8 cellular contexts compared by ENCODE assay signal in the genomic region with DNA sequence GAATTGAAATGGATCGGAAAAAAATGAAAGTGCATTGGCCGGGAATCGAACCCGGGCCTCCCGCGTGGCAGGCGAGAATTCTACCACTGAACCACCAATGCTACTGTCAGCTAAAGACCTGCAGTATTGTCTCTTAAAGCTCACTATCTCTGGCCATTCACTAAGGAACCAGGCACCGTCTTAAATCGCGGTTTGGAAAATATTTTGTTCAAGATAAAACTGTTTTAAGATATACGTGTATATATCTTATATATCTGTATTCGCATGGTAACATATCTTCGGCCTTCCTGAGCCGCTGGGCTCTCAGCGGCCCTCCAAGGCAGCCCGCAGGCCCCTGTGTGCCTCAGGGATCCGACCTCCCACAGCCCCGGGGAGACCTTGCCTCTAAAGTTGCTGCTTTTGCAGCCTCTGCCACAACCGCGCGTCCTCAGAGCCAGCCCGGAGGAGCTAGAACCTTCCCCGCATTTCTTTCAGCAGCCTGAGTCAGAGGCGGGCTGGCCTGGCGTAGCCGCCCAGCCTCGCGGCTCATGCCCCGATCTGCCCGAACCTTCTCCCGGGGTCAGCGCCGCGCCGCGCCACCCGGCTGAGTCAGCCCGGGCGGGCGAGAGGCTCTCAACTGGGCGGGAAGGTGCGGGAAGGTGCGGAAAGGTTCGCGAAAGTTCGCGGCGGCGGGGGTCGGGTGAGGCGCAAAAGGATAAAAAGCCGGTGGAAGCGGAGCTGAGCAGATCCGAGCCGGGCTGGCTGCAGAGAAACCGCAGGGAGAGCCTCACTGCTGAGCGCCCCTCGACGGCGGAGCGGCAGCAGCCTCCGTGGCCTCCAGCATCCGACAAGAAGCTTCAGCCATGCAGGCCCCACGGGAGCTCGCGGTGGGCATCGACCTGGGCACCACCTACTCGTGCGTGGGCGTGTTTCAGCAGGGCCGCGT. TPM values are rescaled to one million over a fixed set of nuclear protein-coding genes. Genes with fewer than 3 reads are reported as not detected.
A peak's percentile ranks its signal among the peaks of the same experiment; 100 is the strongest.
DNase-seq lines count a peak whose midpoint lies in the region; ATAC-seq, FAIRE-seq and TF ChIP-seq lines count a peak whose summit lies in the region.
"Not testable (repeated sequence)": the region's sequence is repeated elsewhere in the genome, so short reads cannot be mapped to it uniquely, and the experiment has no call there.

A gene (plus strand): TSS at position 724 of the 925 bp plus-strand sequence. CDS start 119 bp downstream, at position 843.

- peak; percentile 17 for DNase-seq in NCI-H345 treated with DMSO at 0.1 percent for 48 hours (lab: John Stamatoyannopoulos, UW; ENCODE audit: unreplicated experiment)
- peak; percentile 81 for DNase-seq in bronchial epithelial cell (ENCODE audit: low read depth)
- DNase-seq in gastrocnemius medialis, result peak in 1 of 2 donors; percentile 24

- H3K4me3 ChIP-seq in bronchial epithelial cell (ENCODE audit: low read depth, low read length) (peak within 1 kb of the TSS; percentile 45), iPS-18c (ENCODE audit: insufficient read depth, low read depth, low read length) (peak within 1 kb of the TSS; percentile 73), gastrocnemius medialis (peak within 1 kb of the TSS; percentile 64 to 84 (median 75))

- not testable (repeated sequence) for H3K9me3 ChIP-seq in iPS-18c (ENCODE audit: control insufficient read depth, insufficient read depth, low read length); gastrocnemius medialis

- H3K27ac ChIP-seq in 22Rv1 (peak within 1 kb of the TSS; percentile 56), gastrocnemius medialis (peak within 1 kb of the TSS; percentile 46 to 70 (median 58))

- H3K27me3 ChIP-seq in bronchial epithelial cell (ENCODE audit: control insufficient read depth, insufficient read depth, low read length); gastrocnemius medialis: not testable (repeated sequence)

- intact Hi-C loops in gastrocnemius medialis (cut with DNase I; ENCODE audit: low total_unique reads), result not testable (repeated sequence)

- not testable (repeated sequence) for FAIRE-seq in bronchial epithelial cell (lab: Jason Lieb, UNC)

- TF ChIP-seq POLR2A in gastrocnemius medialis (IDR thresholded peaks at IDR 0.05), result not testable (repeated sequence)

- TF ChIP-seq CTCF in 22Rv1 (IDR thresholded peaks at IDR 0.05); bronchial epithelial cell (IDR thresholded peaks at IDR 0.05; ENCODE audit: insufficient read depth, low read length, severe bottlenecking); gastrocnemius medialis (IDR thresholded peaks at IDR 0.05 in 4 of 5, conservative IDR thresholded peaks at IDR 0.05 in 1 of 5): not testable (repeated sequence)

- not testable (repeated sequence) for H3K36me3 ChIP-seq in bronchial epithelial cell (ENCODE audit: control insufficient read depth, insufficient read depth, low read length); gastrocnemius medialis

- in situ Hi-C loops in gastrocnemius medialis (cut with MboI; ENCODE audit: low sequenced_read_pairs in 4 of 4), result not testable (repeated sequence)

- not testable (repeated sequence) for H3K4me1 ChIP-seq in gastrocnemius medialis

- ATAC-seq in GM18520 (IDR thresholded peaks at IDR 0.05; ENCODE audit: unreplicated experiment) (peak; percentile 44), HG03175 (IDR thresholded peaks at IDR 0.05; ENCODE audit: unreplicated experiment) (peak; percentile 61), gastrocnemius medialis (peak; percentile 81 to 82)
- ATAC-seq in activated CD4-positive, CD25-positive, alpha-beta regulatory T cell treated with anti-CD3 and anti-CD28 coated beads, Interleukin-2, amount 50 U/mL, for 24 hours, result peak; percentile 67 to 71

RNA-seq across cellular contexts. Expression of the gene that starts here (rescaled TPM):
- total RNA-seq in bronchial epithelial cell (1.6 and 1.7 TPM in 2 replicates), gastrocnemius medialis (under 1 TPM in 2 of 4 donors, not detected in 2; 0.25 to 0.60 TPM)

Comparison
In these comparisons a context has a peak if more than half of its experiments do, and no peak if none do; other contexts are left out.
1. Peak in ATAC-seq, H3K4me3 ChIP-seq and H3K27ac ChIP-seq in gastrocnemius medialis; RNA of the gene not detected or under 1 TPM.